ENCODE assay signal across 29 cellular contexts in genomic region chr18:23640023-23640422, GRCh38. TPM values are rescaled to one million over a fixed set of nuclear protein-coding genes. Genes with fewer than 3 reads are reported as not detected.
A peak's percentile ranks its signal among the peaks of the same experiment; 100 is the strongest.
DNase-seq lines count a peak whose midpoint lies in the region; ATAC-seq, FAIRE-seq and TF ChIP-seq lines count a peak whose summit lies in the region.
"Had no signal": no experiment of that assay in that cellular context is flagged by ENCODE, and none has a peak within 500 bp of the region (broad histone marks: within the 10 kb centered on the region; RNA-seq: fewer than 3 reads in every experiment).

No MANE protein-coding gene starts in this region.

- H3K4me2 ChIP-seq in H9 (ENCODE audit: insufficient read depth, insufficient read length, low read length) (no peak overlapping the region), parathyroid adenoma (ENCODE audit: low read length) (no peak overlapping the region)

- peaks cover 7% of the 10 kb centered on the region for H3K9me3 ChIP-seq in H9 (ENCODE audit: control insufficient read depth, low read depth, low read length)
- no peaks in the 10 kb centered on the region for H3K9me3 ChIP-seq in parathyroid adenoma (ENCODE audit: control insufficient read depth, low read length)
- H3K9me3 ChIP-seq: thoracic aorta had no signal

- no peaks in the 10 kb centered on the region; the same call in 1 of the 2 replicates for H3K27me3 Mint-ChIP-seq in H9 (ENCODE audit: low read depth)
- peaks cover 36% of the 10 kb centered on the region for H3K27me3 Mint-ChIP-seq in activated CD8-positive, alpha-beta memory T cell treated with anti-CD3 and anti-CD28 coated beads, Interleukin-2, amount 10 ng/mL, durations not matched to agents 7 days and 5 days
- H3K27me3 Mint-ChIP-seq: activated naive CD8-positive, alpha-beta T cell had no signal

- H2AK5ac ChIP-seq in H9 (ENCODE audit: insufficient read length, low read length): no peak overlapping the region

- DNase-seq in H9: no peak
- DNase-seq in astrocyte of the spinal cord (ENCODE audit: low read depth, low spot score): no peak
- DNase-seq in fibroblast of the aortic adventitia (ENCODE audit: low read depth): no peak
- no peak for DNase-seq in H54 (ENCODE audit: insufficient read length, low spot score)
- DNase-seq in activated CD8-positive, alpha-beta memory T cell treated with anti-CD3 and anti-CD28 coated beads, Interleukin-2, amount 10 ng/mL, durations not matched to agents 7 days and 5 days: no peak
- DNase-seq in GM12892 (ENCODE audit: insufficient read length): no peak
- DNase-seq: activated CD4-positive, alpha-beta T cell treated with anti-CD3 and anti-CD28 coated beads, Interleukin-2, amount 10 ng/mL, durations not matched to agents 24 days and 14 days; activated effector memory CD4-positive, alpha-beta T cell treated with anti-CD3 and anti-CD28 coated beads, Interleukin-2, amount 50 U/mL, for 16 hours; activated T-cell treated with anti-CD3 and anti-CD28 coated beads, Interleukin-2, amount 50 U/mL, for 24 hours; CD8-positive, alpha-beta memory T cell; cortex of kidney; effector memory CD4-positive, alpha-beta T cell; foreskin melanocyte; Kasumi-1; mammary epithelial cell; NCI-H1417 treated with DMSO at 0.1 percent for 48 hours; NCI-H2081; NCI-H774; right cardiac atrium; spleen; stimulated activated CD4-positive, alpha-beta T cell treated with anti-CD3 and anti-CD28 coated beads, Interleukin-2, amount 100 ng/mL, for 24 hours had no signal

- no peak overlapping the region for H3K56ac ChIP-seq in H9 (ENCODE audit: insufficient read length, low read depth, low read length)

- H3K23me2 ChIP-seq in H9 (ENCODE audit: insufficient read length, low read depth, low read length, poor library complexity, severe bottlenecking): no peaks in the 10 kb centered on the region

- TF ChIP-seq CTCF in H9 (conservative IDR thresholded peaks at IDR 0.05) (peak; percentile 45; the same call in 2 of the 3 replicates), astrocyte of the spinal cord (IDR thresholded peaks at IDR 0.05; ENCODE audit: low read depth, low read length) (peak; percentile 2), fibroblast of the aortic adventitia (IDR thresholded peaks at IDR 0.05; ENCODE audit: insufficient read depth, low read length) (peak; percentile 22), parathyroid adenoma (IDR thresholded peaks at IDR 0.05) (peak; percentile 6)

- no peaks in the 10 kb centered on the region for H3K79me2 ChIP-seq in H9 (ENCODE audit: insufficient read depth, low read length)
- no peaks in the 10 kb centered on the region for H3K79me2 ChIP-seq in parathyroid adenoma

- H3K9ac ChIP-seq in H9 (ENCODE audit: extremely low read depth, insufficient read length, low read length): no peak overlapping the region
- no peak overlapping the region for H3K9ac ChIP-seq in parathyroid adenoma

- no peaks in the 10 kb centered on the region for H3K79me1 ChIP-seq in H9 (ENCODE audit: insufficient read depth, low read depth, low read length, poor library complexity, severe bottlenecking)

- no peak overlapping the region for H3K27ac ChIP-seq in H9 (ENCODE audit: insufficient read length, low read depth, low read length)
- no peak overlapping the region for H3K27ac ChIP-seq in parathyroid adenoma
- H3K27ac ChIP-seq: cardiac muscle cell, SJSA1, spleen, thoracic aorta had no signal

- H3K4me3 ChIP-seq in astrocyte of the spinal cord (ENCODE audit: low read depth, low read length) (no peak overlapping the region), fibroblast of the aortic adventitia (ENCODE audit: low read depth, low read length) (no peak overlapping the region), parathyroid adenoma (ENCODE audit: low read depth, low read length) (no peak overlapping the region)
- H3K4me3 ChIP-seq: cardiac muscle cell, SJSA1, spleen, thoracic aorta had no signal

- no peak overlapping the region for H4K8ac ChIP-seq in H9 (replicated peaks; ENCODE audit: insufficient read length, low read depth, low read length)

- no peak overlapping the region for H2BK12ac ChIP-seq in H9 (ENCODE audit: insufficient read length, low read depth, low read length)

- no peak overlapping the region for H4K91ac ChIP-seq in H9 (ENCODE audit: insufficient read length, low read depth, low read length)

- H3K9me3 Mint-ChIP-seq in H9: peaks cover 7 to 9% of the 10 kb centered on the region in 2 experiments; a peak in 3 of 5 replicates
- H3K9me3 Mint-ChIP-seq in activated CD8-positive, alpha-beta memory T cell treated with anti-CD3 and anti-CD28 coated beads, Interleukin-2, amount 10 ng/mL, durations not matched to agents 7 days and 5 days (ENCODE audit: low read depth): no peaks in the 10 kb centered on the region
- H3K9me3 Mint-ChIP-seq: activated CD4-positive, alpha-beta T cell treated with anti-CD3 and anti-CD28 coated beads, Interleukin-2, amount 10 ng/mL, durations not matched to agents 24 days and 14 days; activated T-cell treated with anti-CD3 and anti-CD28 coated beads, Interleukin-2, amount 50 U/mL, for 24 hours; CD8-positive, alpha-beta memory T cell; stimulated activated naive CD8-positive, alpha-beta T cell treated with anti-CD3 and anti-CD28 coated beads, Interleukin-15, Interleukin-2, amounts not matched to agents 100 ng/mL and 50 ng/mL, for 24 hours had no signal

- H3K4ac ChIP-seq in H9 (ENCODE audit: low read depth, low read length): no peak overlapping the region

- WGBS in H9 (ENCODE audit: extremely low coverage, insufficient read length, low lambda C conversion rate): no CpG with 5 or more reads among the region's 2 CpGs

- in situ Hi-C loops in astrocyte of the spinal cord (cut with HindIII; ENCODE audit: low sequenced_read_pairs): no loop called here

- H3K14ac ChIP-seq in H9 (ENCODE audit: insufficient read depth, low read length): no peak overlapping the region

- H3K27ac Mint-ChIP-seq in H9: no peak overlapping the region
- H3K27ac Mint-ChIP-seq in activated CD8-positive, alpha-beta memory T cell treated with anti-CD3 and anti-CD28 coated beads, Interleukin-2, amount 10 ng/mL, durations not matched to agents 7 days and 5 days: no peak overlapping the region
- H3K27ac Mint-ChIP-seq: activated CD4-positive, alpha-beta T cell treated with anti-CD3 and anti-CD28 coated beads, Interleukin-2, amount 10 ng/mL, durations not matched to agents 24 days and 14 days; activated naive CD8-positive, alpha-beta T cell; activated T-cell treated with anti-CD3 and anti-CD28 coated beads, Interleukin-2, amount 50 U/mL, for 24 hours; CD8-positive, alpha-beta memory T cell; stimulated activated naive CD8-positive, alpha-beta T cell treated with anti-CD3 and anti-CD28 coated beads, Interleukin-15, Interleukin-2, amounts not matched to agents 100 ng/mL and 50 ng/mL, for 24 hours had no signal

- no peak for TF ChIP-seq POLR2A in H54 (IDR thresholded peaks at IDR 0.05; ENCODE audit: low read depth, low read length)
- no peak for TF ChIP-seq POLR2A in GM12892 (IDR thresholded peaks at IDR 0.05; ENCODE audit: low read depth, low read length)

- H3K18ac ChIP-seq in H9 (ENCODE audit: insufficient read length, low read depth, low read length): no peak overlapping the region

- H3K27me3 ChIP-seq in H9 (ENCODE audit: insufficient read depth, low read length) (no peaks in the 10 kb centered on the region), parathyroid adenoma (ENCODE audit: control insufficient read depth, insufficient read depth, low read length) (no peaks in the 10 kb centered on the region)
- H3K27me3 ChIP-seq: cardiac muscle cell had no signal

- CTCF ChIA-PET in activated CD8-positive, alpha-beta memory T cell treated with anti-CD3 and anti-CD28 coated beads, Interleukin-2, amount 10 ng/mL, durations not matched to agents 7 days and 5 days (lab: Charles Lee): interaction anchor here (1.2 to 1.3 kb wide), 3 partner anchors 8 to 278 kb away, joined by 3 to 4 read pairs (median 4); no protein-coding TSS in a partner anchor

- peaks cover 3 to 6% (median 6%) of the 10 kb centered on the region in 3 experiments; a peak in 5 of 7 replicates for H3K36me3 Mint-ChIP-seq in H9 (ENCODE audit: insufficient read depth in 1 of 3, low read depth in 3 of 3)
- no peaks in the 10 kb centered on the region for H3K36me3 Mint-ChIP-seq in activated CD8-positive, alpha-beta memory T cell treated with anti-CD3 and anti-CD28 coated beads, Interleukin-2, amount 10 ng/mL, durations not matched to agents 7 days and 5 days
- H3K36me3 Mint-ChIP-seq: activated naive CD8-positive, alpha-beta T cell; CD8-positive, alpha-beta memory T cell had no signal

- H2BK20ac ChIP-seq in H9 (ENCODE audit: low read depth, low read length, poor library complexity, severe bottlenecking): no peak overlapping the region

- H4K20me1 ChIP-seq in H9 (ENCODE audit: control insufficient read depth, insufficient read depth, insufficient read length): no peaks in the 10 kb centered on the region

- H2AFZ ChIP-seq in H9 (ENCODE audit: low read length) (no peak overlapping the region), parathyroid adenoma (no peak overlapping the region)

- FAIRE-seq in H54 (lab: Jason Lieb, UNC): no peak
- no peak for FAIRE-seq in GM12892 (lab: Jason Lieb, UNC)
- FAIRE-seq: GM19239, urothelium cell line had no signal

- H4K5ac ChIP-seq in H9 (ENCODE audit: insufficient read length, low read depth, low read length): no peak overlapping the region

- ATAC-seq in activated CD8-positive, alpha-beta memory T cell treated with anti-CD3 and anti-CD28 coated beads, Interleukin-2, amount 10 ng/mL, durations not matched to agents 7 days and 5 days: no peak
- ATAC-seq: right cardiac atrium had no signal

- no peak overlapping the region for H2BK5ac ChIP-seq in H9 (ENCODE audit: insufficient read length, low read length)

- H3K36me3 ChIP-seq in parathyroid adenoma (ENCODE audit: control insufficient read depth, insufficient read depth, low read length): no peaks in the 10 kb centered on the region
- H3K36me3 ChIP-seq: cardiac muscle cell, SJSA1, spleen, thoracic aorta had no signal

- no peak overlapping the region for H2BK120ac ChIP-seq in H9 (ENCODE audit: low read depth, low read length, poor library complexity, severe bottlenecking)

- H3K4me1 Mint-ChIP-seq in H9: peaks cover 7 to 11% of the 10 kb centered on the region in 2 experiments
- H3K4me1 Mint-ChIP-seq in activated CD8-positive, alpha-beta memory T cell treated with anti-CD3 and anti-CD28 coated beads, Interleukin-2, amount 10 ng/mL, durations not matched to agents 7 days and 5 days: peaks cover 4% of the 10 kb centered on the region

- H3K4me1 ChIP-seq in H9 (ENCODE audit: insufficient read depth, low read length) (peaks cover 5% of the 10 kb centered on the region; the same call in 1 of the 2 replicates), parathyroid adenoma (peaks cover 3% of the 10 kb centered on the region)
- H3K4me1 ChIP-seq: SJSA1, spleen had no signal

- no peak overlapping the region for H3K23ac ChIP-seq in H9 (ENCODE audit: insufficient read length, low read depth, low read length)

- H3T11ph ChIP-seq in H9 (ENCODE audit: low read length): no peak overlapping the region

- H2BK15ac ChIP-seq in H9 (ENCODE audit: low read depth, low read length): no peak overlapping the region

- H3K4me3 Mint-ChIP-seq in H9: no peak overlapping the region
- H3K4me3 Mint-ChIP-seq in activated CD8-positive, alpha-beta memory T cell treated with anti-CD3 and anti-CD28 coated beads, Interleukin-2, amount 10 ng/mL, durations not matched to agents 7 days and 5 days: no peak overlapping the region
- H3K4me3 Mint-ChIP-seq: activated CD4-positive, alpha-beta T cell treated with anti-CD3 and anti-CD28 coated beads, Interleukin-2, amount 10 ng/mL, durations not matched to agents 24 days and 14 days; activated naive CD8-positive, alpha-beta T cell; activated T-cell treated with anti-CD3 and anti-CD28 coated beads, Interleukin-2, amount 50 U/mL, for 24 hours; CD8-positive, alpha-beta memory T cell; stimulated activated naive CD8-positive, alpha-beta T cell treated with anti-CD3 and anti-CD28 coated beads, Interleukin-15, Interleukin-2, amounts not matched to agents 100 ng/mL and 50 ng/mL, for 24 hours had no signal

RNA-seq across cellular contexts. Expression of gene ANKRD29, which starts 22.7 kb away (rescaled TPM):
- total RNA-seq in H9 (2021): 1.9 and 2.1 TPM in 2 replicates
- 6.1 and 17.4 TPM in 2 replicates for total RNA-seq in fibroblast of the aortic adventitia (ENCODE audit: low replicate concordance)
- total RNA-seq in activated CD8-positive, alpha-beta memory T cell treated with anti-CD3 and anti-CD28 coated beads, Interleukin-2, amount 10 ng/mL, durations not matched to agents 7 days and 5 days: not detected
- 1.2 TPM for polyA plus RNA-seq in GM12892 (2012; ENCODE audit: missing spikeins)
- total RNA-seq: activated CD4-positive, alpha-beta T cell treated with anti-CD3 and anti-CD28 coated beads, Interleukin-2, amount 10 ng/mL, durations not matched to agents 24 days and 14 days; CD8-positive, alpha-beta memory T cell had no signal
- polyA plus RNA-seq: CD8-positive, alpha-beta memory T cell had no signal

RNA-seq across cellular contexts. Expression of gene LAMA3, which starts 49.2 kb away (rescaled TPM):
- total RNA-seq in H9 (2021) (0.33 and 0.68 TPM in 2 replicates), fibroblast of the aortic adventitia (ENCODE audit: low replicate concordance) (5.1 and 15.7 TPM in 2 replicates)
- total RNA-seq in activated CD8-positive, alpha-beta memory T cell treated with anti-CD3 and anti-CD28 coated beads, Interleukin-2, amount 10 ng/mL, durations not matched to agents 7 days and 5 days: under 1 TPM in 1 of 2 experiments, not detected in 1; 0.23 TPM
- 0.08 TPM for polyA plus RNA-seq in GM12892 (2012; ENCODE audit: missing spikeins)
- total RNA-seq: activated CD4-positive, alpha-beta T cell treated with anti-CD3 and anti-CD28 coated beads, Interleukin-2, amount 10 ng/mL, durations not matched to agents 24 days and 14 days; CD8-positive, alpha-beta memory T cell had no signal
- polyA plus RNA-seq: cardiac muscle cell had no signal

RNA-seq across cellular contexts. Expression of gene NPC1, which starts 53.7 kb away (rescaled TPM):
- total RNA-seq in H9 (2021): 24.2 TPM in 2 replicates
- total RNA-seq in fibroblast of the aortic adventitia (ENCODE audit: low replicate concordance): 27.6 and 51.3 TPM in 2 replicates
- total RNA-seq in activated CD8-positive, alpha-beta memory T cell treated with anti-CD3 and anti-CD28 coated beads, Interleukin-2, amount 10 ng/mL, durations not matched to agents 7 days and 5 days: 10 to 100 TPM; 36.1 to 37.4 TPM
- polyA plus RNA-seq in GM12892 (2012; ENCODE audit: missing spikeins): 11.4 TPM
